ENCODE assay signal across 8 cellular contexts in the genomic region with DNA sequence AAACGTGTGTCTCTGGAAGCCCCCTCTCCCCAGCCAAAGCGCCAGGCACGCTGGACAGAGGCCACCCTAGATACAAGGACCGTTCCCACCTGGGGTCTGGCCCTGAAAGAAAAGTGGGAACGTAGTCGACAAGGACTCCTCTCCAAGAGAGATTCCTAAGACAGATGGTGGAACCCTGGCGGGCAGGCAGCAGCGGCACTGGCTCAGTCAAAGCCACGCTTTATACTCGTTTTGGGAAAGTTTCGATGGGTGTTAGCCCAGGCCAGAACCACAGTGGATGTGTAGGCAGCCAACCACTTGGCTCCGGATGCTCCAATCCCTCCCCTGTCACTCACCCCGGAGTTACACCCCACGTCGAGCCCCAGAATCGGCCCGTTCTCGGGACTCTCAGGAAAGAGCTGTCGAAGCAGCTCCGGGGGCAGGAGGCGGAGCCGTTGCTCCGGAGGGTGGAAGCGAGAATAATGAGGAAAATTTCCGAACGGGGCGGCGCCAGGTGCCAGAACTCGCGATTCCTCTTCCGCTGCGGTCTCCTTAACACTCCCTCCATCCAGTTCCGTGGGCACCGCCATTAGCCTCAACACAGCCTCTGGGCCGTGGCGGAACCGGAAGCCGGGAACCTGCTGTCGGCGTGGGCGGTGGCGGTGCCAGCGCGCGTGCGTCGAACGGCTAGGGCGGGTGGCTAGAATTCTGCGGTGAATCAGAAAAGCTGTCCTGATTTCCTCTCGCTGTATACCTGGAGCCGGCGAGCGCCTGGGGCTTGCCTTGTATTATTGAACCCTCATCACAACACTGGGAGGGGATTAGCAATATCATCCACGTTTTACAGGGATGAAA. TPM values are rescaled to one million over a fixed set of nuclear protein-coding genes. Genes with fewer than 3 reads are reported as not detected.
DNase-seq lines count a peak whose midpoint lies in the region; ATAC-seq and TF ChIP-seq lines count a peak whose summit lies in the region.

A gene with protein sequence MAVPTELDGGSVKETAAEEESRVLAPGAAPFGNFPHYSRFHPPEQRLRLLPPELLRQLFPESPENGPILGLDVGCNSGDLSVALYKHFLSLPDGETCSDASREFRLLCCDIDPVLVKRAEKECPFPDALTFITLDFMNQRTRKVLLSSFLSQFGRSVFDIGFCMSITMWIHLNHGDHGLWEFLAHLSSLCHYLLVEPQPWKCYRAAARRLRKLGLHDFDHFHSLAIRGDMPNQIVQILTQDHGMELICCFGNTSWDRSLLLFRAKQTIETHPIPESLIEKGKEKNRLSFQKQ (minus strand): TSS at position 588 of the 834 bp plus-strand sequence. CDS start 19 bp downstream, at position 569.

- TF ChIP-seq POLR2A in GM10847 (IDR thresholded peaks at IDR 0.05; ENCODE audit: extremely low read depth, insufficient read length), result peak; percentile 89

- H3K4me1 Mint-ChIP-seq in type B pancreatic cell (ENCODE audit: unreplicated experiment), result peaks cover 19% of the 10 kb centered on the region

- H3K36me3 Mint-ChIP-seq in type B pancreatic cell, result no peaks in the 10 kb centered on the region

- no peak for TF ChIP-seq CTCF in cardiac muscle cell (IDR thresholded peaks at IDR 0.05; ENCODE audit: low read depth, low read length)
- no peak for TF ChIP-seq CTCF in type B pancreatic cell (conservative IDR thresholded peaks at IDR 0.05)

- peaks cover 10% of the 10 kb centered on the region for H3K27me3 ChIP-seq in cardiac muscle cell

- no peaks in the 10 kb centered on the region for H3K9me3 ChIP-seq in cardiac muscle cell (ENCODE audit: low read depth)

- peak within 1 kb of the TSS; percentile 88 for H3K27ac Mint-ChIP-seq in type B pancreatic cell

- no peaks in the 10 kb centered on the region for H3K36me3 ChIP-seq in cardiac muscle cell

- peak within 1 kb of the TSS; percentile 56 for H3K4me3 ChIP-seq in cardiac muscle cell

- peak within 1 kb of the TSS; percentile 93 for H3K4me3 Mint-ChIP-seq in type B pancreatic cell

- H3K27ac ChIP-seq in cardiac muscle cell, result peak within 1 kb of the TSS; percentile 77

- peaks cover 10% of the 10 kb centered on the region for H3K27me3 Mint-ChIP-seq in type B pancreatic cell

- H3K4me1 ChIP-seq in cardiac muscle cell (ENCODE audit: low read depth), result peaks cover 6% of the 10 kb centered on the region

- peak; percentile 88 for ATAC-seq in HG02678 (IDR thresholded peaks at IDR 0.05; ENCODE audit: unreplicated experiment)

- DNase-seq in NCI-H1105 treated with DMSO at 0.1 percent for 48 hours (lab: John Stamatoyannopoulos, UW) (peak; percentile 70), SKM-1 treated with dmso at 0.1 percent for 144 hours (lab: John Stamatoyannopoulos, UW; ENCODE audit: unreplicated experiment) (peak; percentile 52), cardiac muscle cell (ENCODE audit: low read depth in 1 of 2, low spot score in 1 of 2) (peak; percentile 91 to 96), pons (ENCODE audit: low spot score) (peak; percentile 89), type B pancreatic cell (ENCODE audit: extremely low spot score, unreplicated experiment) (peak; percentile 91)
- DNase-seq in activated naive CD8-positive, alpha-beta T cell treated with anti-CD3 and anti-CD28 coated beads, Interleukin-2, amount 50 U/mL, for 16 hours (ENCODE audit: low read depth, low spot score), result peak; percentile 84

- no peaks in the 10 kb centered on the region for H3K9me3 Mint-ChIP-seq in type B pancreatic cell

RNA-seq across cellular contexts. Expression of the gene that starts here (rescaled TPM):
- total RNA-seq in cardiac muscle cell, result 5.9 and 7.1 TPM in 2 replicates
- 6.4 and 8.9 TPM in 2 replicates for polyA plus RNA-seq in cardiac muscle cell
- total RNA-seq in type B pancreatic cell (ENCODE audit: low replicate concordance), result 8.1 and 8.5 TPM in 2 replicates

Comparison
In these comparisons a context has a peak if more than half of its experiments do, and no peak if none do; other contexts are left out.
1. Peak in every context shown above with its lines: DNase-seq, ATAC-seq, H3K4me3 ChIP-seq and H3K27ac ChIP-seq.